27 cellular contexts compared by ENCODE assay signal in genomic region chr17:58039975-58040374, GRCh38.
"Had no signal": no experiment of that assay in that cellular context is flagged by ENCODE, and none has a peak within 500 bp of the region (broad histone marks: within the 10 kb centered on the region; RNA-seq: fewer than 3 reads in every experiment).

No MANE protein-coding gene starts in this region.

- H3K36me3 ChIP-seq: gastroesophageal sphincter, left ventricle myocardium inferior, lower lobe of right lung, neural progenitor cell, pancreas, prostate gland, right lobe of liver, spleen, tibial nerve had no signal

- DNase-seq: effector CD4-positive, alpha-beta T cell; endodermal cell; glutamatergic neuron; kidney; left cardiac atrium; left ventricle myocardium inferior; lower lobe of right lung; mesenchymal stem cell; midbrain; occipital lobe; pancreas; retina; right lobe of liver; spleen; stimulated activated CD4-positive, alpha-beta T cell treated with anti-CD3 and anti-CD28 coated beads, Interleukin-15, amount 100 ng/mL, for 24 hours; stimulated activated CD4-positive, alpha-beta T cell treated with anti-CD3 and anti-CD28 coated beads, Interleukin-1b, Interleukin-23, amount 100 ng/mL, for 48 hours; stimulated activated CD4-positive, alpha-beta T cell treated with anti-CD3 and anti-CD28 coated beads, Interleukin-4, amount 100 ng/mL, for 24 hours; stimulated activated naive B cell treated with anti-CD40 and anti-IgM and Interleukin-4, amounts not matched to agents 10 μg/mL and 1 μg/mL and 100 μg/mL, for 72 hours; stimulated activated naive CD8-positive, alpha-beta T cell treated with anti-CD3 and anti-CD28 coated beads, Interleukin-15, amount 100 ng/mL, for 72 hours; testis had no signal

- H3K4me1 ChIP-seq: gastroesophageal sphincter, left ventricle myocardium inferior, lower lobe of right lung, prostate gland, spleen, testis, tibial nerve had no signal

- H3K4me3 ChIP-seq: coronary artery, gastroesophageal sphincter, left ventricle myocardium inferior, lower lobe of right lung, neural progenitor cell, pancreas, prostate gland, right lobe of liver, spleen, testis, tibial nerve had no signal

- H3K9me3 ChIP-seq: gastroesophageal sphincter, left ventricle myocardium inferior, lower lobe of right lung, pancreas, prostate gland, right lobe of liver, spleen, testis, tibial nerve had no signal

- H3K9ac ChIP-seq: neural progenitor cell had no signal

- H3K27ac ChIP-seq: coronary artery, gastroesophageal sphincter, left ventricle myocardium inferior, lower lobe of right lung, neural progenitor cell, pancreas, prostate gland, right lobe of liver, spleen, testis, tibial nerve had no signal

- H2AFZ ChIP-seq: neural progenitor cell had no signal

- H3K4me2 ChIP-seq: neural progenitor cell had no signal

- H3K27me3 ChIP-seq: neural progenitor cell, pancreas, right lobe of liver, testis had no signal

- ATAC-seq: esophagus mucosa; gastroesophageal sphincter; left cardiac atrium; lower lobe of right lung; natural killer cell treated with Interleukin-12 subunit alpha and Interleukin-12 subunit beta and Interleukin-15 and Interleukin-18, amount 100 ng/mL, for 72 hours; pancreas; right lobe of liver; stimulated activated naive B cell treated with anti-CD40 and anti-IgM and Interleukin-4, amounts not matched to agents 10 μg/mL and 1 μg/mL and 100 μg/mL, for 72 hours; stimulated activated naive CD8-positive, alpha-beta T cell treated with anti-CD3 and anti-CD28 coated beads, Interleukin-15, amount 100 ng/mL, for 72 hours had no signal
